ENCODE assay signal across 15 cellular contexts in the genomic region with DNA sequence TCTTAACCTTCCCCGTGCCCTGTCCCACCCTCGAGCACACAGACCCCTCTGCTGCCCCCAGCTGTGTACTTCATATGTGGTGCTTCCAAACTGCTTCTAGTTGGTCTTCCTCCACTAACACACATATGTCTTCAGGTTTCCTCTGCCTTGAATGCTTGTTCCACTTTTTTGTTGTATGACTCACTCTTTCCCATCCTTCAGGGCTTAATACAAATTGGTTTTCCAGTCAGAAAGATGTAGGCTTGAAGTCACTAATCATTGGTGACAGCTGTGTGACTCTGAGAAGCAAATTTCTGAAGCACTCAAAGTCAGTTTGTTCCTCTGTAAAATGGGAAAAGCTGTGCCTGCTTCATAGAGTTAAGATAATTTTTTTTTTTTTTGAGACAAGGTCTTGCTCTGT. TPM values are rescaled to one million over a fixed set of nuclear protein-coding genes. Genes with fewer than 3 reads are reported as not detected.
DNase-seq lines count a peak whose midpoint lies in the region; ATAC-seq and TF ChIP-seq lines count a peak whose summit lies in the region.
"Had no signal": no experiment of that assay in that cellular context is flagged by ENCODE, and none has a peak within 500 bp of the region (broad histone marks: within the 10 kb centered on the region; RNA-seq: fewer than 3 reads in every experiment).

No MANE protein-coding gene starts in this region.

- peak; percentile 36 for ATAC-seq in activated CD4-positive, alpha-beta T cell treated with anti-CD3 and anti-CD28 coated beads for 36 hours
- ATAC-seq in PC-3 (peak; percentile 5; the same call in 1 of the 2 replicates), HG03378 (IDR thresholded peaks at IDR 0.05; ENCODE audit: unreplicated experiment) (no peak)

- H3K9me3 Mint-ChIP-seq in activated CD4-positive, alpha-beta T cell treated with anti-CD3 and anti-CD28 coated beads for 36 hours (ENCODE audit: low read depth): no peaks in the 10 kb centered on the region
- no peaks in the 10 kb centered on the region for H3K9me3 Mint-ChIP-seq in CD14-positive monocyte
- H3K9me3 Mint-ChIP-seq: activated CD4-positive, alpha-beta T cell treated with anti-CD3 and anti-CD28 coated beads, Interleukin-2, amount 10 ng/mL, durations not matched to agents 24 days and 14 days had no signal

- H3F3A ChIP-seq in PC-3 (ENCODE audit: low read length, unreplicated experiment): peaks cover 18% of the 10 kb centered on the region

- no peak overlapping the region for H2AFZ ChIP-seq in PC-3 (ENCODE audit: low read length)

- H3K4me1 Mint-ChIP-seq in activated CD4-positive, alpha-beta T cell treated with anti-CD3 and anti-CD28 coated beads for 36 hours: peaks cover 27% of the 10 kb centered on the region
- H3K4me1 Mint-ChIP-seq in CD14-positive monocyte: peaks cover 11% of the 10 kb centered on the region

- H3K9ac ChIP-seq in PC-3 (ENCODE audit: low read length): no peak overlapping the region

- H4K20me1 ChIP-seq in PC-3 (ENCODE audit: low read length): peaks cover 10% of the 10 kb centered on the region

- H3K4me3 ChIP-seq in PC-3 (ENCODE audit: low read length) (peak overlapping the region; percentile 37; the same call in 1 of the 2 replicates), choroid plexus epithelial cell (ENCODE audit: low read depth, low read length) (no peak overlapping the region)
- H3K4me3 ChIP-seq: cardiac muscle cell, pancreas, thyroid gland had no signal

- no peak for TF ChIP-seq CTCF in PC-3 (conservative IDR thresholded peaks at IDR 0.05; ENCODE audit: low read depth, low read length)
- no peak for TF ChIP-seq CTCF in choroid plexus epithelial cell (conservative IDR thresholded peaks at IDR 0.05; ENCODE audit: low read depth, low read length)
- TF ChIP-seq CTCF in CD14-positive monocyte (IDR thresholded peaks at IDR 0.05): no peak

- no peaks in the 10 kb centered on the region for H3K9me3 ChIP-seq in PC-3 (ENCODE audit: low read length)
- H3K9me3 ChIP-seq: pancreas, thyroid gland had no signal

- BruUV-seq in PC-3 (replicated peaks; lab: Mats Ljungman, UMichigan): no TSS peak

- no peak for DNase-seq in activated CD4-positive, alpha-beta T cell treated with anti-CD3 and anti-CD28 coated beads for 36 hours
- DNase-seq in activated CD4-positive, alpha-beta T cell treated with anti-CD3 and anti-CD28 coated beads for 1 hour: no peak
- DNase-seq in PC-3 (peak; percentile 46), choroid plexus epithelial cell (ENCODE audit: low read depth) (peak; percentile 45), renal cortical epithelial cell (ENCODE audit: low read depth) (peak; percentile 81), CD14-positive monocyte (ENCODE audit: low spot score) (no peak), SK-N-DZ (ENCODE audit: low spot score) (no peak)
- DNase-seq: activated CD4-positive, alpha-beta T cell treated with anti-CD3 and anti-CD28 coated beads, Interleukin-2, amount 10 ng/mL, durations not matched to agents 24 days and 14 days; NCI-H2171; NK-92 treated with Interleukin-12 subunit alpha and Interleukin-12 subunit beta, amount 100 ng/mL, for 24 hours; pancreas; stimulated activated CD4-positive, alpha-beta T cell treated with anti-CD3 and anti-CD28 coated beads, Interleukin-12 subunit alpha, Interleukin-12 subunit beta, amount 100 ng/mL, for 4 hours; thyroid gland had no signal

- H3K4me1 ChIP-seq in PC-3 (ENCODE audit: insufficient read depth, low read length): peaks cover 30% of the 10 kb centered on the region

- H3K36me3 Mint-ChIP-seq in activated CD4-positive, alpha-beta T cell treated with anti-CD3 and anti-CD28 coated beads for 36 hours (ENCODE audit: low read depth): no peaks in the 10 kb centered on the region
- H3K36me3 Mint-ChIP-seq in CD14-positive monocyte: no peaks in the 10 kb centered on the region

- POLR2A ChIA-PET in activated CD4-positive, alpha-beta T cell treated with anti-CD3 and anti-CD28 coated beads for 36 hours (lab: Charles Lee): no interaction called here
- POLR2A ChIA-PET in PC-3 (lab: Charles Lee; ENCODE audit: unreplicated experiment): no interaction called here

- peak overlapping the region; percentile 78 for H3K27ac ChIP-seq in PC-3 (ENCODE audit: low read length)
- H3K27ac ChIP-seq: cardiac muscle cell had no signal

- CTCF ChIA-PET in activated CD4-positive, alpha-beta T cell treated with anti-CD3 and anti-CD28 coated beads for 36 hours (lab: Charles Lee): no interaction called here
- CTCF ChIA-PET in PC-3 (lab: Charles Lee): no interaction called here

- H3K27me3 Mint-ChIP-seq in activated CD4-positive, alpha-beta T cell treated with anti-CD3 and anti-CD28 coated beads for 36 hours: no peaks in the 10 kb centered on the region
- H3K27me3 Mint-ChIP-seq in CD14-positive monocyte (ENCODE audit: low read depth in 3 of 3): peaks cover 8 to 10% (median 10%) of the 10 kb centered on the region in 3 donors

- peak overlapping the region; percentile 71 for H3K4me2 ChIP-seq in PC-3 (ENCODE audit: low read length)

- peaks cover 20% of the 10 kb centered on the region; the same call in 1 of the 2 replicates for H3K79me2 ChIP-seq in PC-3 (ENCODE audit: low read length)

- H3K36me3 ChIP-seq in PC-3 (ENCODE audit: low read depth, low read length): no peaks in the 10 kb centered on the region
- H3K36me3 ChIP-seq: cardiac muscle cell, thyroid gland had no signal

- no peak overlapping the region for H3K27ac Mint-ChIP-seq in activated CD4-positive, alpha-beta T cell treated with anti-CD3 and anti-CD28 coated beads for 36 hours
- peak overlapping the region in 1 of 7 donors; percentile 9 for H3K27ac Mint-ChIP-seq in CD14-positive monocyte
- H3K27ac Mint-ChIP-seq: activated CD4-positive, alpha-beta T cell treated with anti-CD3 and anti-CD28 coated beads, Interleukin-2, amount 10 ng/mL, durations not matched to agents 24 days and 14 days had no signal

- H3K27me3 ChIP-seq in PC-3 (ENCODE audit: low read length): no peaks in the 10 kb centered on the region
- H3K27me3 ChIP-seq: cardiac muscle cell, pancreas, thyroid gland had no signal

- H3K4me3 Mint-ChIP-seq in activated CD4-positive, alpha-beta T cell treated with anti-CD3 and anti-CD28 coated beads for 36 hours: no peak overlapping the region
- no peak overlapping the region for H3K4me3 Mint-ChIP-seq in CD14-positive monocyte
- H3K4me3 Mint-ChIP-seq: activated CD4-positive, alpha-beta T cell treated with anti-CD3 and anti-CD28 coated beads, Interleukin-2, amount 10 ng/mL, durations not matched to agents 24 days and 14 days had no signal

- no peaks in the 10 kb centered on the region for H3K9me2 ChIP-seq in PC-3 (replicated peaks; ENCODE audit: low read length)

- intact Hi-C loops in activated CD4-positive, alpha-beta T cell treated with anti-CD3 and anti-CD28 coated beads for 36 hours (cut with DNase I, micrococcal nuclease): no loop called here
- intact Hi-C loops in PC-3 (cut with micrococcal nuclease) (loop anchor here (1.0 to 2.0 kb wide), 2 partner anchors 13 to 14 kb away; no protein-coding TSS in a partner anchor), CD14-positive monocyte (cut with micrococcal nuclease) (no loop called here)

RNA-seq across cellular contexts. Expression of a gene that starts 30.7 kb away (rescaled TPM):
- 1 to 10 TPM; 1.0 to 1.6 TPM for total RNA-seq in activated CD4-positive, alpha-beta T cell treated with anti-CD3 and anti-CD28 coated beads for 36 hours
- total RNA-seq in PC-3 (2014; rRNA removed) (18.9 and 20.2 TPM in 2 replicates), renal cortical epithelial cell (110 and 181 TPM in 2 replicates)
- polyA plus RNA-seq in CD14-positive monocyte: under 1 TPM; 0.50 to 0.96 TPM
- 27.6 and 36.5 TPM in 2 replicates for polyA plus RNA-seq in SK-N-DZ (2014; cell fraction: cytosol; rRNA removed)
- 18.9 and 20.8 TPM in 2 replicates for polyA plus RNA-seq in SK-N-DZ (2014; cell fraction: nucleus; rRNA removed)
- total RNA-seq: activated CD4-positive, alpha-beta T cell treated with anti-CD3 and anti-CD28 coated beads, Interleukin-2, amount 10 ng/mL, durations not matched to agents 24 days and 14 days had no signal

Comparison
In these comparisons a context has a peak if more than half of its experiments do, and no peak if none do; other contexts are left out.
1. DNase-seq: peak in PC-3 (single experiment), choroid plexus epithelial cell (single experiment) and renal cortical epithelial cell (single experiment); none in activated CD4-positive, alpha-beta T cell treated with anti-CD3 and anti-CD28 coated beads for 36 hours (single experiment), activated CD4-positive, alpha-beta T cell treated with anti-CD3 and anti-CD28 coated beads for 1 hour (single experiment), CD14-positive monocyte (single experiment) and SK-N-DZ (single experiment).